In genomic region chr4:53804719-53805118, GRCh38 we compare ENCODE assay signal across 9 cellular contexts.
DNase-seq lines count a peak whose midpoint lies in the region; ATAC-seq and TF ChIP-seq lines count a peak whose summit lies in the region.
"Had no signal": no experiment of that assay in that cellular context is flagged by ENCODE, and none has a peak within 500 bp of the region (broad histone marks: within the 10 kb centered on the region; RNA-seq: fewer than 3 reads in every experiment).

No MANE protein-coding gene starts in this region.

- H3K36me3 Mint-ChIP-seq in CD14-positive monocyte: no peaks in the 10 kb centered on the region
- H3K36me3 Mint-ChIP-seq in activated T-helper 1 cell treated with anti-CD3 and anti-CD28 coated beads, Interleukin-12 subunit alpha, Interleukin-12 subunit beta, Interleukin-2, Interleukin-4 antibody, amounts not matched to agents 30 ng/mL and 10 ng/mL and 1 ng/mL, durations not matched to agents 14 hours and 24 hours and 36 hours (ENCODE audit: low read depth): no peaks in the 10 kb centered on the region
- H3K36me3 Mint-ChIP-seq: IgD-negative memory B cell had no signal

- H3K4me1 Mint-ChIP-seq in CD14-positive monocyte: no peaks in the 10 kb centered on the region
- no peaks in the 10 kb centered on the region for H3K4me1 Mint-ChIP-seq in activated T-helper 1 cell treated with anti-CD3 and anti-CD28 coated beads, Interleukin-12 subunit alpha, Interleukin-12 subunit beta, Interleukin-2, Interleukin-4 antibody, amounts not matched to agents 30 ng/mL and 10 ng/mL and 1 ng/mL, durations not matched to agents 14 hours and 24 hours and 36 hours (ENCODE audit: low read depth)

- intact Hi-C loops in CD14-positive monocyte (cut with micrococcal nuclease): loop anchor here in 1 of 2 donors (10.0 kb wide), 1 partner anchor 610 kb away; no protein-coding TSS in a partner anchor
- intact Hi-C loops in activated T-helper 1 cell treated with anti-CD3 and anti-CD28 coated beads, Interleukin-12 subunit alpha, Interleukin-12 subunit beta, Interleukin-2, Interleukin-4 antibody, amounts not matched to agents 30 ng/mL and 10 ng/mL and 1 ng/mL, durations not matched to agents 14 hours and 24 hours and 36 hours (cut with micrococcal nuclease): loop anchor here (10.0 kb wide), 1 partner anchor 790 kb away; no protein-coding TSS in a partner anchor
- intact Hi-C loops in left lung (cut with DNase I): no loop called here

- no peak overlapping the region for H3K4me3 Mint-ChIP-seq in CD14-positive monocyte
- no peak overlapping the region for H3K4me3 Mint-ChIP-seq in activated T-helper 1 cell treated with anti-CD3 and anti-CD28 coated beads, Interleukin-12 subunit alpha, Interleukin-12 subunit beta, Interleukin-2, Interleukin-4 antibody, amounts not matched to agents 30 ng/mL and 10 ng/mL and 1 ng/mL, durations not matched to agents 14 hours and 24 hours and 36 hours
- H3K4me3 Mint-ChIP-seq: IgD-negative memory B cell had no signal

- no peak overlapping the region for H3K4me3 ChIP-seq in left lung

- peaks cover 0 to 6% (median 0%) of the 10 kb centered on the region in 3 donors for H3K27me3 Mint-ChIP-seq in CD14-positive monocyte (ENCODE audit: low read depth in 3 of 3)
- H3K27me3 Mint-ChIP-seq in activated T-helper 1 cell treated with anti-CD3 and anti-CD28 coated beads, Interleukin-12 subunit alpha, Interleukin-12 subunit beta, Interleukin-2, Interleukin-4 antibody, amounts not matched to agents 30 ng/mL and 10 ng/mL and 1 ng/mL, durations not matched to agents 14 hours and 24 hours and 36 hours (ENCODE audit: insufficient read depth): no peaks in the 10 kb centered on the region
- H3K27me3 Mint-ChIP-seq: IgD-negative memory B cell had no signal

- TF ChIP-seq CTCF in CD14-positive monocyte (IDR thresholded peaks at IDR 0.05) (peak; percentile 38), left lung (IDR thresholded peaks at IDR 0.05) (peak; percentile 24 to 31)

- ATAC-seq in GM18870 (IDR thresholded peaks at IDR 0.05; ENCODE audit: unreplicated experiment): peak; percentile 58
- peak; percentile 84 for ATAC-seq in left lung
- ATAC-seq in HG03571 (IDR thresholded peaks at IDR 0.05; ENCODE audit: unreplicated experiment): no peak
- ATAC-seq in HG03108 (IDR thresholded peaks at IDR 0.05; ENCODE audit: unreplicated experiment): no peak
- ATAC-seq in GM21390 (IDR thresholded peaks at IDR 0.05; ENCODE audit: unreplicated experiment): no peak

- H3K27ac Mint-ChIP-seq in CD14-positive monocyte: no peak overlapping the region
- H3K27ac Mint-ChIP-seq in activated T-helper 1 cell treated with anti-CD3 and anti-CD28 coated beads, Interleukin-12 subunit alpha, Interleukin-12 subunit beta, Interleukin-2, Interleukin-4 antibody, amounts not matched to agents 30 ng/mL and 10 ng/mL and 1 ng/mL, durations not matched to agents 14 hours and 24 hours and 36 hours: no peak overlapping the region
- H3K27ac Mint-ChIP-seq: IgD-negative memory B cell had no signal

- H3K36me3 ChIP-seq in left lung: no peaks in the 10 kb centered on the region

- no peak overlapping the region for H3K27ac ChIP-seq in left lung

- H3K9me3 Mint-ChIP-seq in CD14-positive monocyte: no peaks in the 10 kb centered on the region
- H3K9me3 Mint-ChIP-seq in activated T-helper 1 cell treated with anti-CD3 and anti-CD28 coated beads, Interleukin-12 subunit alpha, Interleukin-12 subunit beta, Interleukin-2, Interleukin-4 antibody, amounts not matched to agents 30 ng/mL and 10 ng/mL and 1 ng/mL, durations not matched to agents 14 hours and 24 hours and 36 hours: no peaks in the 10 kb centered on the region
- H3K9me3 Mint-ChIP-seq: IgD-negative memory B cell had no signal

- DNase-seq in CD14-positive monocyte (ENCODE audit: low spot score): no peak
- DNase-seq in Kasumi-1 (lab: John Stamatoyannopoulos, UW): peak; percentile 89 to 95
- DNase-seq in activated T-helper 1 cell treated with anti-CD3 and anti-CD28 coated beads, Interleukin-12 subunit alpha, Interleukin-12 subunit beta, Interleukin-2, Interleukin-4 antibody, amounts not matched to agents 30 ng/mL and 10 ng/mL and 1 ng/mL, durations not matched to agents 14 hours and 24 hours and 36 hours (ENCODE audit: low spot score): peak; percentile 1
- DNase-seq in left lung: peak; percentile 39 to 46

- H3K4me1 ChIP-seq in left lung: no peaks in the 10 kb centered on the region

- H3K9me3 ChIP-seq in left lung: no peaks in the 10 kb centered on the region

- H3K27me3 ChIP-seq in left lung: no peaks in the 10 kb centered on the region

Comparison
In these comparisons a context has a peak if more than half of its experiments do, and no peak if none do; other contexts are left out.
1. ATAC-seq: peak in GM18870 (single experiment) and left lung (single experiment); none in HG03571 (single experiment), HG03108 (single experiment) and GM21390 (single experiment).